10 cellular contexts compared by ENCODE assay signal in the genomic region with DNA sequence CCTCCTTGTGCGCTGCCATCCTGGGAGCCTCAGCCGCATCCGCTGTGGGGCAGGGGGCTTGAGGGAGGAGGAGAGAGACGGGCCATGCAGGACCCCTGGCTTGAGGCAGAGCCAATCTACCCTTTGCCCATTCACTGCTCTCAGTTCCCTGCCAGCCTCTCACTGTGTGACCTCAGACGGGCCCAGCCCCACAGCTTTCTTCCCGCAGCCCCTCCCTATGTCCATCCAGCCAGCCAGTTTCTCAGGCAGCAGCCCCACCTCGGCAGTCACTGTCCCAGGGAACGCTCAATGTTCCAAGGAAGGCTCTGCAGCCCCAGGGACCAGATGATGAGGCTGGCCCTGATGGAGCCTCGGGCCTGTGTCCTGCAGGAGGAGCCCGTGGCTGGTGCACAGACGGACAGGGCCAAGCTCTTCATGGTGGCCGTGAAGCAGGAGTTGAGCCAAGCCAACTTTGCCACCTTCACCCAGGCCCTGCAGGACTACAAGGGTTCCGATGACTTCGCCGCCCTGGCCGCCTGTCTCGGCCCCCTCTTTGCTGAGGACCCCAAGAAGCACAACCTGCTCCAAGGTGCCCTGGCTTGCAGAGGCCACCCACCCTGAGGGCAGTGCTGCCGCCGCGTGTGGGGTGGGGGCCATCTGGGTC. TPM values are rescaled to one million over a fixed set of nuclear protein-coding genes. Genes with fewer than 3 reads are reported as not detected.
DNase-seq lines count a peak whose midpoint lies in the region; ATAC-seq, FAIRE-seq and TF ChIP-seq lines count a peak whose summit lies in the region.
"Had no signal": no experiment of that assay in that cellular context is flagged by ENCODE, and none has a peak within 500 bp of the region (broad histone marks: within the 10 kb centered on the region; RNA-seq: fewer than 3 reads in every experiment).

No MANE protein-coding gene starts in this region.

- H3K4me1 ChIP-seq in GM12878 (ENCODE audit: control insufficient read depth, insufficient read depth, low read length) (no peaks in the 10 kb centered on the region; the same call in 1 of the 2 replicates), mesodermal cell (ENCODE audit: control insufficient read depth, insufficient read depth, low read length, poor library complexity, severe bottlenecking) (peaks cover 5% of the 10 kb centered on the region), GM23338 (ENCODE audit: insufficient read depth) (no peaks in the 10 kb centered on the region)

- no peaks in the 10 kb centered on the region for H3K27me3 Mint-ChIP-seq in stimulated activated memory B cell treated with anti-CD40 and anti-IgM and Interleukin-4, amounts not matched to agents 10 μg/mL and 1 μg/mL and 100 μg/mL, for 72 hours
- H3K27me3 Mint-ChIP-seq in MCF 10A (ENCODE audit: insufficient read depth, unreplicated experiment) (no peaks in the 10 kb centered on the region), GM23338 (ENCODE audit: insufficient read depth, low read depth, poor library complexity) (peaks cover 34% of the 10 kb centered on the region)

- FAIRE-seq in GM12878 (lab: Jason Lieb, UNC): no peak
- FAIRE-seq: TTC549 had no signal

- H3K4me2 ChIP-seq in GM12878 (ENCODE audit: control insufficient read depth, insufficient read depth) (no peak overlapping the region), GM23338 (no peak overlapping the region)

- H4K20me1 ChIP-seq in GM12878 (ENCODE audit: control insufficient read depth, insufficient read depth) (no peaks in the 10 kb centered on the region), GM23338 (replicated peaks; ENCODE audit: insufficient read depth) (no peaks in the 10 kb centered on the region)

- RAD21 ChIA-PET in GM12878 (lab: Charles Lee; ENCODE audit: unreplicated experiment): no interaction called here

- POLR2A ChIA-PET in GM12878 (lab: Charles Lee) (no interaction called here), MCF 10A (lab: Yijun Ruan, JAX) (interaction anchor here (1.7 to 3.0 kb wide), 2 partner anchors 10 to 34 kb away, joined by 6 to 15 read pairs; a partner anchor contains a TSS)

- no peak; the same call in 1 of the 2 replicates for TF ChIP-seq POLR2A in GM12878 (IDR thresholded peaks at IDR 0.05; ENCODE audit: low read depth, low read length)

- H3K79me2 ChIP-seq in GM12878 (ENCODE audit: control insufficient read depth, insufficient read depth, low read length): no peaks in the 10 kb centered on the region
- no peaks in the 10 kb centered on the region for H3K79me2 ChIP-seq in GM23338 (replicated peaks; ENCODE audit: insufficient read depth)

- H3F3A ChIP-seq in GM23338 (replicated peaks; ENCODE audit: low read depth): peaks cover 2% of the 10 kb centered on the region; the same call in 1 of the 2 replicates

- H3K9me3 ChIP-seq in GM12878 (replicated peaks; ENCODE audit: control insufficient read depth, insufficient read depth, low read length): no peaks in the 10 kb centered on the region
- no peaks in the 10 kb centered on the region for H3K9me3 ChIP-seq in mesodermal cell (ENCODE audit: control insufficient read depth, low read length)

- no peaks in the 10 kb centered on the region for H3K9me3 Mint-ChIP-seq in stimulated activated memory B cell treated with anti-CD40 and anti-IgM and Interleukin-4, amounts not matched to agents 10 μg/mL and 1 μg/mL and 100 μg/mL, for 72 hours
- H3K9me3 Mint-ChIP-seq in MCF 10A (ENCODE audit: unreplicated experiment): no peaks in the 10 kb centered on the region
- peaks cover 14% of the 10 kb centered on the region; the same call in 2 of the 3 replicates for H3K9me3 Mint-ChIP-seq in GM23338

- H3K9me2 ChIP-seq in GM23338 (ENCODE audit: insufficient read depth): no peaks in the 10 kb centered on the region

- H3K9ac ChIP-seq in GM12878 (ENCODE audit: control insufficient read depth, insufficient read depth, low read length): no peak overlapping the region

- TF ChIP-seq CTCF in GM12878 (IDR thresholded peaks at IDR 0.05 in 2 of 3, conservative IDR thresholded peaks at IDR 0.05 in 1 of 3; ENCODE audit: control insufficient read depth in 2 of 3, extremely low read depth in 1 of 3, insufficient read depth in 1 of 3, low read depth in 3 of 3, low read length in 3 of 3) (no peak), MCF 10A (IDR thresholded peaks at IDR 0.05; ENCODE audit: unreplicated experiment) (no peak), GM23338 (conservative IDR thresholded peaks at IDR 0.05; ENCODE audit: low read depth in 2 of 2) (no peak)

- in situ Hi-C loops in G401 (cut with HindIII; ENCODE audit: low sequenced_read_pairs): no loop called here
- in situ Hi-C loops in GM12878 (cut with MboI): no loop called here

- no peak overlapping the region for H2AFZ ChIP-seq in GM12878 (ENCODE audit: control insufficient read depth, low read depth, low read length)
- H2AFZ ChIP-seq in GM23338: no peak overlapping the region

- no peak overlapping the region for H3K27ac Mint-ChIP-seq in stimulated activated memory B cell treated with anti-CD40 and anti-IgM and Interleukin-4, amounts not matched to agents 10 μg/mL and 1 μg/mL and 100 μg/mL, for 72 hours
- H3K27ac Mint-ChIP-seq in MCF 10A (ENCODE audit: low read depth, unreplicated experiment) (no peak overlapping the region), GM23338 (no peak overlapping the region)

- no peak for TF ChIP-seq RAD21 in GM12878 (IDR thresholded peaks at IDR 0.05; ENCODE audit: insufficient read depth, low read depth, low read length)

- peak; percentile 86 for DNase-seq in 8988T
- peak; percentile 19 for DNase-seq in G401 (ENCODE audit: low spot score)
- DNase-seq in GM12878 (ENCODE audit: low read depth, low spot score): no peak
- no peak for DNase-seq in MCF 10A (ENCODE audit: unreplicated experiment)
- DNase-seq in GM23338 (ENCODE audit: low spot score): no peak

- TF ChIP-seq EP300 in GM12878 (IDR thresholded peaks at IDR 0.05; ENCODE audit: borderline replicate concordance in 1 of 2, control insufficient read depth in 1 of 2, low read depth in 2 of 2, low read length in 2 of 2): no peak

- BruUV-seq in GM12878 (replicated peaks; lab: Mats Ljungman, UMichigan): no TSS peak
- BruUV-seq in MCF 10A (replicated peaks; lab: Mats Ljungman, UMichigan): no TSS peak

- ATAC-seq in GM12878 (peak; percentile 6; the same call in 1 of the 3 replicates), HG02852 (IDR thresholded peaks at IDR 0.05; ENCODE audit: unreplicated experiment) (no peak), GM23338 (no peak)
- no peak for ATAC-seq in stimulated activated memory B cell treated with anti-CD40 and anti-IgM and Interleukin-4, amounts not matched to agents 10 μg/mL and 1 μg/mL and 100 μg/mL, for 72 hours

- intact Hi-C loops in GM12878 (cut with micrococcal nuclease; ENCODE audit: unreplicated experiment): no loop called here
- intact Hi-C loops in MCF 10A (cut with micrococcal nuclease): no loop called here

- 81% methylated on average over 20 of the region's 20 CpGs for WGBS in GM12878 (ENCODE audit: insufficient coverage, insufficient replicate concordance, low lambda C conversion rate, missing lambda C conversion rate)
- 92 to 94% methylated on average over 15 to 17 of the region's 20 CpGs for WGBS in mesodermal cell (ENCODE audit: insufficient coverage in 2 of 2), 2 experiments

- no peak overlapping the region for H3K4me3 Mint-ChIP-seq in stimulated activated memory B cell treated with anti-CD40 and anti-IgM and Interleukin-4, amounts not matched to agents 10 μg/mL and 1 μg/mL and 100 μg/mL, for 72 hours
- H3K4me3 Mint-ChIP-seq in MCF 10A (ENCODE audit: unreplicated experiment) (no peak overlapping the region), GM23338 (no peak overlapping the region)

- CTCF ChIA-PET in GM12878 (lab: Yijun Ruan, JAX): no interaction called here
- CTCF ChIA-PET in MCF 10A (lab: Yijun Ruan, JAX): no interaction called here

- SMC1A ChIA-PET in GM12878 (lab: Charles Lee; ENCODE audit: uncharacterized antibody, unreplicated experiment): no interaction called here

- no peaks in the 10 kb centered on the region for H3K36me3 ChIP-seq in GM12878 (ENCODE audit: control insufficient read depth in 2 of 2, insufficient read depth in 2 of 2, low read length in 1 of 2)
- peaks cover 6% of the 10 kb centered on the region for H3K36me3 ChIP-seq in mesodermal cell (ENCODE audit: control insufficient read depth, insufficient read depth, low read length)
- no peaks in the 10 kb centered on the region for H3K36me3 ChIP-seq in GM23338 (ENCODE audit: insufficient read depth)

- H3K4me1 Mint-ChIP-seq in stimulated activated memory B cell treated with anti-CD40 and anti-IgM and Interleukin-4, amounts not matched to agents 10 μg/mL and 1 μg/mL and 100 μg/mL, for 72 hours: peaks cover 22% of the 10 kb centered on the region
- H3K4me1 Mint-ChIP-seq in MCF 10A (ENCODE audit: insufficient read depth, unreplicated experiment) (peaks cover 13% of the 10 kb centered on the region), GM23338 (peaks cover 3% of the 10 kb centered on the region; the same call in 2 of the 3 replicates)

- H3K4me3 ChIP-seq in GM12878: no peak overlapping the region
- no peak overlapping the region for H3K4me3 ChIP-seq in mesodermal cell (ENCODE audit: extremely low read depth, insufficient read depth, low read length, poor library complexity, severe bottlenecking)
- no peak overlapping the region for H3K4me3 ChIP-seq in GM23338
- H3K4me3 ChIP-seq: skin epidermis had no signal

- no peaks in the 10 kb centered on the region for H3K27me3 ChIP-seq in GM12878 (replicated peaks in 1 of 2; ENCODE audit: control insufficient read depth in 2 of 2, insufficient read depth in 2 of 2, low read length in 1 of 2)
- H3K27me3 ChIP-seq in GM23338 (ENCODE audit: insufficient read depth): no peaks in the 10 kb centered on the region

- H3K36me3 Mint-ChIP-seq in stimulated activated memory B cell treated with anti-CD40 and anti-IgM and Interleukin-4, amounts not matched to agents 10 μg/mL and 1 μg/mL and 100 μg/mL, for 72 hours: peaks cover 10% of the 10 kb centered on the region
- peaks cover 65% of the 10 kb centered on the region for H3K36me3 Mint-ChIP-seq in MCF 10A (ENCODE audit: insufficient read depth, unreplicated experiment)
- H3K36me3 Mint-ChIP-seq in GM23338 (ENCODE audit: low read depth): peaks cover 27% of the 10 kb centered on the region

- H3K27ac ChIP-seq in GM12878 (ENCODE audit: control insufficient read depth, insufficient read depth) (no peak overlapping the region), mesodermal cell (ENCODE audit: low read depth, low read length, severe bottlenecking) (peak overlapping the region; percentile 16), GM23338 (ENCODE audit: low read depth) (no peak overlapping the region)

RNA-seq across cellular contexts. Expression of a gene that starts 3.9 kb away (rescaled TPM):
- not detected in 2 replicates for total RNA-seq in G401 (2014; rRNA removed; shearing (Covaris generic))
- not detected in 2 replicates for total RNA-seq in GM12878 (2013; cell fraction: nucleolus; rRNA removed)
- 0.71 and 1.8 TPM in 2 replicates for total RNA-seq in GM12878 (2014; rRNA removed)
- total RNA-seq in GM12878 (2014; rRNA removed; fragmentation: Illumina TruSeq; extraction: Trizol): not detected in 2 replicates
- not detected in 2 replicates for total RNA-seq in GM12878 (2021)
- not detected for polyA plus RNA-seq in GM12878 (2011; ENCODE audit: low read depth)
- not detected in 2 replicates for polyA plus RNA-seq in GM12878 (2011; rRNA removed)
- 0.75 and 1.7 TPM in 2 replicates for polyA plus RNA-seq in GM12878 (2011; cell fraction: cytosol; rRNA removed)
- polyA plus RNA-seq in GM12878 (2011; cell fraction: nucleus; rRNA removed): 11.0 and 11.6 TPM in 2 replicates
- 0.38 and 0.65 TPM in 2 replicates for polyA plus RNA-seq in GM12878 (2012)
- not detected in 2 replicates for polyA plus RNA-seq in GM12878 (2014; fragmentation: Illumina TruSeq; extraction: Trizol)
- not detected for polyA plus RNA-seq in GM12878 (2014; fragmentation: Nextera tagmentation; extraction: Ambion mirVana)
- 1.9 and 2.2 TPM in 2 replicates for polyA plus RNA-seq in GM12878 (2014; rRNA removed)
- under 1 TPM in 1 of 2 experiments, not detected in 1; 0.67 TPM for polyA plus RNA-seq in GM12878 (2016; fragmentation: Nextera tagmentation; extraction: Ambion mirVana)
- polyA minus RNA-seq in GM12878 (2011; rRNA and poly(A)+ RNA removed): not detected in 2 replicates
- not detected in 2 replicates for polyA minus RNA-seq in GM12878 (2011; cell fraction: cytosol; rRNA and poly(A)+ RNA removed)
- not detected in 2 replicates for polyA minus RNA-seq in GM12878 (2011; cell fraction: nucleus; rRNA and poly(A)+ RNA removed)
- polyA plus RNA-seq in mesodermal cell (2013, experiment 1 of 2): 1.4 TPM
- polyA plus RNA-seq in mesodermal cell (2013, experiment 2 of 2): 1.6 TPM
- 12.3 and 24.4 TPM in 2 replicates for total RNA-seq in MCF 10A (2022)
- 0.28 and 3.8 TPM in 2 replicates for total RNA-seq in GM23338 (2014; rRNA removed; shearing (Covaris generic))
- polyA plus RNA-seq in GM23338 (2016; fragmentation: Nextera tagmentation; extraction: Ambion mirVana): not detected in 2 replicates

RNA-seq across cellular contexts. Expression of a gene that starts 15.2 kb away (rescaled TPM):
- total RNA-seq in G401 (2014; rRNA removed; shearing (Covaris generic)): 33.0 and 36.7 TPM in 2 replicates
- total RNA-seq in GM12878 (2013; cell fraction: nucleolus; rRNA removed): 70.8 and 77.8 TPM in 2 replicates
- 40.6 and 41.6 TPM in 2 replicates for total RNA-seq in GM12878 (2014; rRNA removed)
- 18.2 and 21.6 TPM in 2 replicates for total RNA-seq in GM12878 (2014; rRNA removed; fragmentation: Illumina TruSeq; extraction: Trizol)
- total RNA-seq in GM12878 (2021): 52.1 and 55.1 TPM in 2 replicates
- polyA plus RNA-seq in GM12878 (2011; ENCODE audit: low read depth): 11.9 TPM
- polyA plus RNA-seq in GM12878 (2011; rRNA removed): 23.1 and 27.6 TPM in 2 replicates
- polyA plus RNA-seq in GM12878 (2011; cell fraction: cytosol; rRNA removed): 33.0 and 47.4 TPM in 2 replicates
- polyA plus RNA-seq in GM12878 (2011; cell fraction: nucleus; rRNA removed): 80.3 and 106 TPM in 2 replicates
- polyA plus RNA-seq in GM12878 (2012): 27.1 and 27.9 TPM in 2 replicates
- 5.2 and 11.7 TPM in 2 replicates for polyA plus RNA-seq in GM12878 (2014; fragmentation: Illumina TruSeq; extraction: Trizol)
- 1 to 10 TPM in 1 of 2 experiments, under 1 TPM in 1; 0.37 to 3.5 TPM for polyA plus RNA-seq in GM12878 (2014; fragmentation: Nextera tagmentation; extraction: Ambion mirVana)
- 42.6 and 49.0 TPM in 2 replicates for polyA plus RNA-seq in GM12878 (2014; rRNA removed)
- 10 to 100 TPM; 66.8 to 71.7 TPM for polyA plus RNA-seq in GM12878 (2016; fragmentation: Nextera tagmentation; extraction: Ambion mirVana)
- polyA minus RNA-seq in GM12878 (2011; rRNA and poly(A)+ RNA removed): 22.1 and 28.6 TPM in 2 replicates
- 7.5 and 9.1 TPM in 2 replicates for polyA minus RNA-seq in GM12878 (2011; cell fraction: cytosol; rRNA and poly(A)+ RNA removed)
- polyA minus RNA-seq in GM12878 (2011; cell fraction: nucleus; rRNA and poly(A)+ RNA removed): 29.5 and 51.3 TPM in 2 replicates
- 15.0 TPM for polyA plus RNA-seq in mesodermal cell (2013, experiment 1 of 2)
- polyA plus RNA-seq in mesodermal cell (2013, experiment 2 of 2): 14.0 TPM
- 60.1 and 65.4 TPM in 2 replicates for total RNA-seq in MCF 10A (2022)
- total RNA-seq in GM23338 (2014; rRNA removed; shearing (Covaris generic)): 19.0 and 24.6 TPM in 2 replicates
- 16.7 and 18.6 TPM in 2 replicates for polyA plus RNA-seq in GM23338 (2016; fragmentation: Nextera tagmentation; extraction: Ambion mirVana)

RNA-seq across cellular contexts. Expression of a gene that starts 15.3 kb away (rescaled TPM):
- total RNA-seq in G401 (2014; rRNA removed; shearing (Covaris generic)): 49.4 and 52.7 TPM in 2 replicates
- total RNA-seq in GM12878 (2013; cell fraction: nucleolus; rRNA removed): 17.5 and 26.2 TPM in 2 replicates
- total RNA-seq in GM12878 (2014; rRNA removed) (23.3 and 24.4 TPM in 2 replicates), GM12878 (2014; rRNA removed; fragmentation: Illumina TruSeq; extraction: Trizol) (5.3 and 7.4 TPM in 2 replicates), GM12878 (2021) (34.8 and 37.2 TPM in 2 replicates), MCF 10A (2022) (19.5 and 22.2 TPM in 2 replicates)
- 15.5 TPM for polyA plus RNA-seq in GM12878 (2011; ENCODE audit: low read depth)
- polyA plus RNA-seq in GM12878 (2011; rRNA removed) (4.8 and 12.7 TPM in 2 replicates), GM12878 (2014; fragmentation: Illumina TruSeq; extraction: Trizol) (1.3 and 4.9 TPM in 2 replicates), GM12878 (2014; fragmentation: Nextera tagmentation; extraction: Ambion mirVana) (under 1 TPM; 0.58 to 0.79 TPM), GM12878 (2014; rRNA removed) (26.7 and 31.6 TPM in 2 replicates), GM12878 (2016; fragmentation: Nextera tagmentation; extraction: Ambion mirVana) (10 to 100 TPM; 42.5 to 52.9 TPM), GM23338 (2016; fragmentation: Nextera tagmentation; extraction: Ambion mirVana) (21.5 and 25.0 TPM in 2 replicates)
- 14.4 and 24.5 TPM in 2 replicates for polyA plus RNA-seq in GM12878 (2011; cell fraction: cytosol; rRNA removed)
- polyA plus RNA-seq in GM12878 (2011; cell fraction: nucleus; rRNA removed): 44.3 and 66.3 TPM in 2 replicates
- polyA plus RNA-seq in GM12878 (2012): 16.7 and 24.9 TPM in 2 replicates
- 8.0 and 15.6 TPM in 2 replicates for polyA minus RNA-seq in GM12878 (2011; rRNA and poly(A)+ RNA removed)
- 7.4 and 9.8 TPM in 2 replicates for polyA minus RNA-seq in GM12878 (2011; cell fraction: cytosol; rRNA and poly(A)+ RNA removed)
- 7.1 and 15.2 TPM in 2 replicates for polyA minus RNA-seq in GM12878 (2011; cell fraction: nucleus; rRNA and poly(A)+ RNA removed)
- 19.6 TPM for polyA plus RNA-seq in mesodermal cell (2013, experiment 1 of 2)
- 16.6 TPM for polyA plus RNA-seq in mesodermal cell (2013, experiment 2 of 2)
- total RNA-seq in GM23338 (2014; rRNA removed; shearing (Covaris generic)): 25.5 and 39.2 TPM in 2 replicates

RNA-seq across cellular contexts. Expression of a gene that starts 34.4 kb away (rescaled TPM):
- 18.5 and 18.7 TPM in 2 replicates for total RNA-seq in G401 (2014; rRNA removed; shearing (Covaris generic))
- total RNA-seq in GM12878 (2013; cell fraction: nucleolus; rRNA removed): 62.9 and 77.1 TPM in 2 replicates
- total RNA-seq in GM12878 (2014; rRNA removed) (14.5 and 18.0 TPM in 2 replicates), GM12878 (2014; rRNA removed; fragmentation: Illumina TruSeq; extraction: Trizol) (5.0 and 5.9 TPM in 2 replicates), GM12878 (2021) (29.5 and 37.2 TPM in 2 replicates), MCF 10A (2022) (27.9 and 39.2 TPM in 2 replicates)
- polyA plus RNA-seq in GM12878 (2011; ENCODE audit: low read depth): 2.8 TPM
- polyA plus RNA-seq in GM12878 (2011; rRNA removed) (7.5 and 14.9 TPM in 2 replicates), GM12878 (2014; fragmentation: Illumina TruSeq; extraction: Trizol) (3.9 and 7.7 TPM in 2 replicates), GM12878 (2014; fragmentation: Nextera tagmentation; extraction: Ambion mirVana) (under 1 TPM in 1 of 2 experiments, not detected in 1; 0.40 TPM), GM12878 (2014; rRNA removed) (15.8 and 16.8 TPM in 2 replicates), GM12878 (2016; fragmentation: Nextera tagmentation; extraction: Ambion mirVana) (10 to 100 TPM; 15.6 to 17.0 TPM), GM23338 (2016; fragmentation: Nextera tagmentation; extraction: Ambion mirVana) (13.5 and 14.2 TPM in 2 replicates)
- polyA plus RNA-seq in GM12878 (2011; cell fraction: cytosol; rRNA removed): 8.0 and 11.8 TPM in 2 replicates
- polyA plus RNA-seq in GM12878 (2011; cell fraction: nucleus; rRNA removed): 126 and 149 TPM in 2 replicates
- 7.2 and 10.1 TPM in 2 replicates for polyA plus RNA-seq in GM12878 (2012)
- 19.0 and 22.7 TPM in 2 replicates for polyA minus RNA-seq in GM12878 (2011; rRNA and poly(A)+ RNA removed)
- 6.0 and 6.1 TPM in 2 replicates for polyA minus RNA-seq in GM12878 (2011; cell fraction: cytosol; rRNA and poly(A)+ RNA removed)
- 35.8 and 62.4 TPM in 2 replicates for polyA minus RNA-seq in GM12878 (2011; cell fraction: nucleus; rRNA and poly(A)+ RNA removed)
- polyA plus RNA-seq in mesodermal cell (2013, experiment 1 of 2): 13.8 TPM
- polyA plus RNA-seq in mesodermal cell (2013, experiment 2 of 2): 9.6 TPM
- total RNA-seq in GM23338 (2014; rRNA removed; shearing (Covaris generic)): 26.5 and 34.5 TPM in 2 replicates

RNA-seq across cellular contexts. Expression of a gene that starts 39.3 kb away (rescaled TPM):
- 179 and 180 TPM in 2 replicates for total RNA-seq in G401 (2014; rRNA removed; shearing (Covaris generic))
- total RNA-seq in GM12878 (2013; cell fraction: nucleolus; rRNA removed): 5.0 and 5.2 TPM in 2 replicates
- 2.1 and 3.6 TPM in 2 replicates for total RNA-seq in GM12878 (2014; rRNA removed)
- 0.64 and 0.81 TPM in 2 replicates for total RNA-seq in GM12878 (2014; rRNA removed; fragmentation: Illumina TruSeq; extraction: Trizol)
- total RNA-seq in GM12878 (2021): 2.1 and 2.5 TPM in 2 replicates
- polyA plus RNA-seq in GM12878 (2011; ENCODE audit: low read depth): 0.91 TPM
- polyA plus RNA-seq in GM12878 (2011; rRNA removed): 0.97 and 1.4 TPM in 2 replicates
- 1.6 and 3.8 TPM in 2 replicates for polyA plus RNA-seq in GM12878 (2011; cell fraction: cytosol; rRNA removed)
- 23.1 and 27.7 TPM in 2 replicates for polyA plus RNA-seq in GM12878 (2011; cell fraction: nucleus; rRNA removed)
- polyA plus RNA-seq in GM12878 (2012): 2.3 and 2.5 TPM in 2 replicates
- polyA plus RNA-seq in GM12878 (2014; fragmentation: Illumina TruSeq; extraction: Trizol): 0.08 and 0.22 TPM in 2 replicates
- polyA plus RNA-seq in GM12878 (2014; fragmentation: Nextera tagmentation; extraction: Ambion mirVana): under 1 TPM in 1 of 2 experiments, not detected in 1; 0.09 TPM
- polyA plus RNA-seq in GM12878 (2014; rRNA removed): 2.3 and 2.5 TPM in 2 replicates
- polyA plus RNA-seq in GM12878 (2016; fragmentation: Nextera tagmentation; extraction: Ambion mirVana): 1 to 10 TPM; 1.0 to 1.5 TPM
- polyA minus RNA-seq in GM12878 (2011; rRNA and poly(A)+ RNA removed): 0.80 and 0.93 TPM in 2 replicates
- polyA minus RNA-seq in GM12878 (2011; cell fraction: cytosol; rRNA and poly(A)+ RNA removed): 0.67 and 0.83 TPM in 2 replicates
- polyA minus RNA-seq in GM12878 (2011; cell fraction: nucleus; rRNA and poly(A)+ RNA removed): 1.5 and 1.7 TPM in 2 replicates
- polyA plus RNA-seq in mesodermal cell (2013, experiment 1 of 2): 26.6 TPM
- polyA plus RNA-seq in mesodermal cell (2013, experiment 2 of 2): 21.9 TPM
- total RNA-seq in MCF 10A (2022): 1.7 and 5.3 TPM in 2 replicates
- 42.7 and 61.3 TPM in 2 replicates for total RNA-seq in GM23338 (2014; rRNA removed; shearing (Covaris generic))
- polyA plus RNA-seq in GM23338 (2016; fragmentation: Nextera tagmentation; extraction: Ambion mirVana): 28.6 and 29.7 TPM in 2 replicates

Comparison
In these comparisons a context has a peak if more than half of its experiments do, and no peak if none do; other contexts are left out.
1. DNase-seq: peak in 8988T (single experiment) and G401 (single experiment); none in GM12878 (single experiment), MCF 10A (single experiment) and GM23338 (single experiment).